7 cellular contexts compared by ENCODE assay signal in genomic region chr5:125551797-125552196, GRCh38.
"Had no signal": no experiment of that assay in that cellular context is flagged by ENCODE, and none has a peak within 500 bp of the region (broad histone marks: within the 10 kb centered on the region; RNA-seq: fewer than 3 reads in every experiment).

No MANE protein-coding gene starts in this region.

- H3K36me3 Mint-ChIP-seq: IgD-negative memory B cell had no signal

- H3K27ac Mint-ChIP-seq: GM23338, HFFc6, IgD-negative memory B cell had no signal

- H3K27ac ChIP-seq: HL-60 had no signal

- H3K4me3 ChIP-seq: GM23338 had no signal

- ATAC-seq: GM23338, HepG2 had no signal

- DNase-seq: H9, HFFc6, KBM-7 had no signal

- H3K9me3 Mint-ChIP-seq: GM23338, H9 had no signal

- H3K27me3 Mint-ChIP-seq: IgD-negative memory B cell had no signal

- H3K4me3 Mint-ChIP-seq: GM23338, H9, HFFc6, IgD-negative memory B cell had no signal

- H3K4me1 Mint-ChIP-seq: IgD-negative memory B cell had no signal
